In genomic region chr22:46436595-46437163, GRCh38 we compare ENCODE assay signal across 18 cellular contexts.
DNase-seq lines count a peak whose midpoint lies in the region; TF ChIP-seq lines count a peak whose summit lies in the region.
"Had no signal": no experiment of that assay in that cellular context is flagged by ENCODE, and none has a peak within 500 bp of the region (broad histone marks: within the 10 kb centered on the region; RNA-seq: fewer than 3 reads in every experiment).

No MANE protein-coding gene starts in this region.

- BruUV-seq in OCI-LY7 (replicated peaks; lab: Mats Ljungman, UMichigan) = no TSS peak

- 0 out of 2 replicates have a peak overlapping the region, but pooled peaks have one; percentile 44 for H2AFZ ChIP-seq in OCI-LY7 (ENCODE audit: low read length)

- intact Hi-C loops in OCI-LY7 (cut with micrococcal nuclease; ENCODE audit: unreplicated experiment) = no loop called here

- H4K20me1 ChIP-seq in OCI-LY7 (ENCODE audit: insufficient read depth, low read length) = no peaks in the 10 kb centered on the region
- H4K20me1 ChIP-seq: BLaER1 treated with 17β-estradiol and CSF1 and Interleukin-3, amounts not matched to agents 10 nM and 100 nM had no signal

- no peak overlapping the region for H3K4me2 ChIP-seq in OCI-LY7 (ENCODE audit: low read length)
- H3K4me2 ChIP-seq: BLaER1 treated with 17β-estradiol and CSF1 and Interleukin-3, amounts not matched to agents 10 nM and 100 nM had no signal

- no peaks in the 10 kb centered on the region for H3K9me3 ChIP-seq in OCI-LY7 (ENCODE audit: low read length)
- H3K9me3 ChIP-seq: BLaER1 treated with 17β-estradiol and CSF1 and Interleukin-3, amounts not matched to agents 10 nM and 100 nM; thoracic aorta had no signal

- CTCF ChIA-PET in OCI-LY7 (lab: Charles Lee; ENCODE audit: unreplicated experiment) = no interaction called here

- H3K27ac ChIP-seq in OCI-LY7 (ENCODE audit: low read depth, low read length, poor library complexity, severe bottlenecking) (no peak overlapping the region), epithelial cell of prostate (peak overlapping the region; percentile 53)
- H3K27ac ChIP-seq: BLaER1 treated with 17β-estradiol and CSF1 and Interleukin-3, amounts not matched to agents 10 nM and 100 nM; thoracic aorta had no signal

- H3K4me3 ChIP-seq in OCI-LY7 (ENCODE audit: low read depth, low read length, poor library complexity, severe bottlenecking) = no peak overlapping the region
- H3K4me3 ChIP-seq: BLaER1 treated with 17β-estradiol and CSF1 and Interleukin-3, amounts not matched to agents 10 nM and 100 nM; thoracic aorta had no signal

- H3K36me3 ChIP-seq in OCI-LY7 (ENCODE audit: insufficient read depth, low read length) = no peaks in the 10 kb centered on the region
- H3K36me3 ChIP-seq: thoracic aorta had no signal

- DNase-seq in HCEC 1CT = peak; percentile 9
- no peak for DNase-seq in OCI-LY7 (ENCODE audit: low spot score)
- DNase-seq in epithelial cell of prostate (ENCODE audit: low read depth, low spot score) = peak; percentile 75
- peak; percentile 67 for DNase-seq in non-pigmented ciliary epithelial cell (ENCODE audit: low read depth)
- DNase-seq in hepatic stellate cell (ENCODE audit: low spot score) = no peak
- no peak for DNase-seq in amniotic stem cell (lab: John Stamatoyannopoulos, UW)
- DNase-seq in NCI-H1436 treated with DMSO at 0.1 percent for 48 hours (lab: John Stamatoyannopoulos, UW) = no peak
- DNase-seq: activated CD8-positive, alpha-beta memory T cell treated with anti-CD3 and anti-CD28 coated beads, Interleukin-2, amount 50 U/mL, for 4 hours; activated gamma-delta T cell treated with Interleukin-2 at 50 U/mL for 16 hours; cortex of kidney; islet precursor cell; mesenchymal stem cell; natural killer cell; NCI-H187; NCI-H446 treated with DMSO at 0.1 percent for 48 hours; SIG-M5 had no signal

- no peaks in the 10 kb centered on the region for H3K79me2 ChIP-seq in OCI-LY7 (ENCODE audit: insufficient read depth, low read depth, low read length)

- H3K9me2 ChIP-seq in OCI-LY7 (ENCODE audit: insufficient read depth, low read length) = no peaks in the 10 kb centered on the region

- TF ChIP-seq CTCF in OCI-LY7 (conservative IDR thresholded peaks at IDR 0.05; ENCODE audit: low read length) = no peak

- POLR2A ChIA-PET in OCI-LY7 (lab: Charles Lee) = no interaction called here

- H3K4me1 ChIP-seq in OCI-LY7 (ENCODE audit: insufficient read depth, low read length, poor library complexity, severe bottlenecking) = peaks cover 43% of the 10 kb centered on the region

Comparison
In these comparisons a context has a peak if more than half of its experiments do, and no peak if none do; other contexts are left out.
1. DNase-seq: peak in HCEC 1CT (single experiment), epithelial cell of prostate (single experiment) and non-pigmented ciliary epithelial cell (single experiment); none in OCI-LY7 (single experiment), hepatic stellate cell (single experiment), amniotic stem cell (single experiment) and NCI-H1436 treated with DMSO at 0.1 percent for 48 hours (single experiment).